Comparison of ENCODE assay signal across 1 cellular context in the genomic region with DNA sequence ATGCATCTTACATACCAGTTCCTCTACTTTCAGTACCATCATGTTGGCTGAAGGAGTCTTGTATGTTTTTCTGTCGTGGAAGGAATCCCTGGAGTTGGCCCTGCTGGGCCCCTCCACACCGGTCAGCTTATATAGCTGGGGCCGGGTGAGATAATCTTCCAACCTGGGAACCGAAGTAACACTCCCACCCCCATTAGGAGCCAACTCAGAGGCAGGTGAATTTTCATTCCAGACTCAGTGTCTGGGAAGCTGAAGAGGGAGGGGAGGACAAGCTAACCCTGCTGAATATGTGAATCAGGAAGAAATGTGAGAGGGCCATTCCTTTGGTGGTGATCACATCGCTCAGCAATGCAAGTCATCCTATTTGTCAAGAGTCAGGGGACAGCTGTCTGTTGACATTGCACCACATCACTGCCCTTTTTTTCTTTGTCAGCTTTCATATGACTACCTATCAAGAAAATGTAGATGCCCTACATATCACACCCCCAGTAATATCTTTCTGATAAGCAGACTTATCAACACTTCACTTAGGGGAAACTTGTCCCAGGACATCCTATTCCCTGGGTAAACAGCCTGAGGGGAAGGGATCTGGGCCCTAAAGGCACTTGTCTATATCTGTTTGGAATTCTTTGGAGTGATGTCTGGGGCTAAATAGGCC.
TF ChIP-seq lines count a peak whose summit lies in the region.

A gene (minus strand): TSS at position 102 of the 658 bp plus-strand sequence. CDS start 60 bp downstream, at position 42.

TF ChIP-seq in HEK293, 187 proteins besides CTCF, POLR2A, EP300 and RAD21 (continued from another document):
- TF ChIP-seq, protein P1, sequence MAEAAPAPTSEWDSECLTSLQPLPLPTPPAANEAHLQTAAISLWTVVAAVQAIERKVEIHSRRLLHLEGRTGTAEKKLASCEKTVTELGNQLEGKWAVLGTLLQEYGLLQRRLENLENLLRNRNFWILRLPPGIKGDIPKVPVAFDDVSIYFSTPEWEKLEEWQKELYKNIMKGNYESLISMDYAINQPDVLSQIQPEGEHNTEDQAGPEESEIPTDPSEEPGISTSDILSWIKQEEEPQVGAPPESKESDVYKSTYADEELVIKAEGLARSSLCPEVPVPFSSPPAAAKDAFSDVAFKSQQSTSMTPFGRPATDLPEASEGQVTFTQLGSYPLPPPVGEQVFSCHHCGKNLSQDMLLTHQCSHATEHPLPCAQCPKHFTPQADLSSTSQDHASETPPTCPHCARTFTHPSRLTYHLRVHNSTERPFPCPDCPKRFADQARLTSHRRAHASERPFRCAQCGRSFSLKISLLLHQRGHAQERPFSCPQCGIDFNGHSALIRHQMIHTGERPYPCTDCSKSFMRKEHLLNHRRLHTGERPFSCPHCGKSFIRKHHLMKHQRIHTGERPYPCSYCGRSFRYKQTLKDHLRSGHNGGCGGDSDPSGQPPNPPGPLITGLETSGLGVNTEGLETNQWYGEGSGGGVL (tag by site-specific recombination; IDR thresholded peaks at IDR 0.05): no peak
- TF ChIP-seq KLF10 (tag by site-specific recombination; IDR thresholded peaks at IDR 0.05): 0 out of 2 replicates have a peak, but pooled peaks have one; percentile 41
- peak; percentile 51; the same call in 1 of the 2 replicates for TF ChIP-seq ZXDB (tag by site-specific recombination; IDR thresholded peaks at IDR 0.05)
- peak; percentile 52 for TF ChIP-seq SP7 (tag by site-specific recombination; IDR thresholded peaks at IDR 0.05)
- TF ChIP-seq, protein P2, sequence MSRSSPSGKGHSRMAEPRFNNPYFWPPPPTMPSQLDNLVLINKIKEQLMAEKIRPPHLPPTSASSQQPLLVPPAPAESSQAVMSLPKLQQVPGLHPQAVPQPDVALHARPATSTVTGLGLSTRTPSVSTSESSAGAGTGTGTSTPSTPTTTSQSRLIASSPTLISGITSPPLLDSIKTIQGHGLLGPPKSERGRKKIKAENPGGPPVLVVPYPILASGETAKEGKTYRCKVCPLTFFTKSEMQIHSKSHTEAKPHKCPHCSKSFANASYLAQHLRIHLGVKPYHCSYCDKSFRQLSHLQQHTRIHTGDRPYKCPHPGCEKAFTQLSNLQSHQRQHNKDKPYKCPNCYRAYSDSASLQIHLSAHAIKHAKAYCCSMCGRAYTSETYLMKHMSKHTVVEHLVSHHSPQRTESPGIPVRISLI (tag by site-specific recombination; IDR thresholded peaks at IDR 0.05): peak; percentile 84
- peak; percentile 64; the same call in 1 of the 2 replicates for TF ChIP-seq KLF8 (tag by site-specific recombination; IDR thresholded peaks at IDR 0.05)
- TF ChIP-seq ZBTB1 (tag by site-specific recombination; IDR thresholded peaks at IDR 0.05): no peak
- TF ChIP-seq ZFP37 (tag by site-specific recombination; IDR thresholded peaks at IDR 0.05): peak; percentile 71; the same call in 1 of the 2 replicates
- no peak for TF ChIP-seq ZNF76 (tag by site-specific recombination; IDR thresholded peaks at IDR 0.05; ENCODE audit: borderline replicate concordance, low read depth)
- TF ChIP-seq SP3 (tag by site-specific recombination; IDR thresholded peaks at IDR 0.05): peak; percentile 42; the same call in 1 of the 2 replicates
- TF ChIP-seq, protein P3, sequence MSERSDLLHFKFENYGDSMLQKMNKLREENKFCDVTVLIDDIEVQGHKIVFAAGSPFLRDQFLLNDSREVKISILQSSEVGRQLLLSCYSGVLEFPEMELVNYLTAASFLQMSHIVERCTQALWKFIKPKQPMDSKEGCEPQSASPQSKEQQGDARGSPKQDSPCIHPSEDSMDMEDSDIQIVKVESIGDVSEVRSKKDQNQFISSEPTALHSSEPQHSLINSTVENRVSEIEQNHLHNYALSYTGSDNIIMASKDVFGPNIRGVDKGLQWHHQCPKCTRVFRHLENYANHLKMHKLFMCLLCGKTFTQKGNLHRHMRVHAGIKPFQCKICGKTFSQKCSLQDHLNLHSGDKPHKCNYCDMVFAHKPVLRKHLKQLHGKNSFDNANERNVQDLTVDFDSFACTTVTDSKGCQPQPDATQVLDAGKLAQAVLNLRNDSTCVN (tag by site-specific recombination; optimal IDR thresholded peaks at IDR 0.05): no peak
- peak; percentile 66; the same call in 1 of the 2 replicates for TF ChIP-seq PRDM1 (tag by site-specific recombination; IDR thresholded peaks at IDR 0.05)
- TF ChIP-seq, protein P4, sequence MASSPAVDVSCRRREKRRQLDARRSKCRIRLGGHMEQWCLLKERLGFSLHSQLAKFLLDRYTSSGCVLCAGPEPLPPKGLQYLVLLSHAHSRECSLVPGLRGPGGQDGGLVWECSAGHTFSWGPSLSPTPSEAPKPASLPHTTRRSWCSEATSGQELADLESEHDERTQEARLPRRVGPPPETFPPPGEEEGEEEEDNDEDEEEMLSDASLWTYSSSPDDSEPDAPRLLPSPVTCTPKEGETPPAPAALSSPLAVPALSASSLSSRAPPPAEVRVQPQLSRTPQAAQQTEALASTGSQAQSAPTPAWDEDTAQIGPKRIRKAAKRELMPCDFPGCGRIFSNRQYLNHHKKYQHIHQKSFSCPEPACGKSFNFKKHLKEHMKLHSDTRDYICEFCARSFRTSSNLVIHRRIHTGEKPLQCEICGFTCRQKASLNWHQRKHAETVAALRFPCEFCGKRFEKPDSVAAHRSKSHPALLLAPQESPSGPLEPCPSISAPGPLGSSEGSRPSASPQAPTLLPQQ (tag by site-specific recombination; IDR thresholded peaks at IDR 0.05): peak; percentile 56
- peak; percentile 33; the same call in 1 of the 2 replicates for TF ChIP-seq ZBTB17 (tag by site-specific recombination; IDR thresholded peaks at IDR 0.05)
- no peak for TF ChIP-seq HOXD13 (CRISPR knock-in tag; IDR thresholded peaks at IDR 0.05; ENCODE audit: borderline replicate concordance)
- TF ChIP-seq, protein P5, sequence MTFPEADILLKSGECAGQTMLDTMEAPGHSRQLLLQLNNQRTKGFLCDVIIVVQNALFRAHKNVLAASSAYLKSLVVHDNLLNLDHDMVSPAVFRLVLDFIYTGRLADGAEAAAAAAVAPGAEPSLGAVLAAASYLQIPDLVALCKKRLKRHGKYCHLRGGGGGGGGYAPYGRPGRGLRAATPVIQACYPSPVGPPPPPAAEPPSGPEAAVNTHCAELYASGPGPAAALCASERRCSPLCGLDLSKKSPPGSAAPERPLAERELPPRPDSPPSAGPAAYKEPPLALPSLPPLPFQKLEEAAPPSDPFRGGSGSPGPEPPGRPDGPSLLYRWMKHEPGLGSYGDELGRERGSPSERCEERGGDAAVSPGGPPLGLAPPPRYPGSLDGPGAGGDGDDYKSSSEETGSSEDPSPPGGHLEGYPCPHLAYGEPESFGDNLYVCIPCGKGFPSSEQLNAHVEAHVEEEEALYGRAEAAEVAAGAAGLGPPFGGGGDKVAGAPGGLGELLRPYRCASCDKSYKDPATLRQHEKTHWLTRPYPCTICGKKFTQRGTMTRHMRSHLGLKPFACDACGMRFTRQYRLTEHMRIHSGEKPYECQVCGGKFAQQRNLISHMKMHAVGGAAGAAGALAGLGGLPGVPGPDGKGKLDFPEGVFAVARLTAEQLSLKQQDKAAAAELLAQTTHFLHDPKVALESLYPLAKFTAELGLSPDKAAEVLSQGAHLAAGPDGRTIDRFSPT (tag by site-specific recombination; IDR thresholded peaks at IDR 0.05): peak; percentile 85
- TF ChIP-seq WT1 (tag by site-specific recombination; IDR thresholded peaks at IDR 0.05): peak; percentile 49; the same call in 1 of the 2 replicates
- TF ChIP-seq, protein P6, sequence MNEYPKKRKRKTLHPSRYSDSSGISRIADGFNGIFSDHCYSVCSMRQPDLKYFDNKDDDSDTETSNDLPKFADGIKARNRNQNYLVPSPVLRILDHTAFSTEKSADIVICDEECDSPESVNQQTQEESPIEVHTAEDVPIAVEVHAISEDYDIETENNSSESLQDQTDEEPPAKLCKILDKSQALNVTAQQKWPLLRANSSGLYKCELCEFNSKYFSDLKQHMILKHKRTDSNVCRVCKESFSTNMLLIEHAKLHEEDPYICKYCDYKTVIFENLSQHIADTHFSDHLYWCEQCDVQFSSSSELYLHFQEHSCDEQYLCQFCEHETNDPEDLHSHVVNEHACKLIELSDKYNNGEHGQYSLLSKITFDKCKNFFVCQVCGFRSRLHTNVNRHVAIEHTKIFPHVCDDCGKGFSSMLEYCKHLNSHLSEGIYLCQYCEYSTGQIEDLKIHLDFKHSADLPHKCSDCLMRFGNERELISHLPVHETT (tag by site-specific recombination; IDR thresholded peaks at IDR 0.05): peak; percentile 35; the same call in 1 of the 2 replicates
- TF ChIP-seq ZNF335 (tag by site-specific recombination; conservative IDR thresholded peaks at IDR 0.05): peak; percentile 28; the same call in 1 of the 2 replicates
- TF ChIP-seq TRIM28 (IDR thresholded peaks at IDR 0.05; ENCODE audit: borderline replicate concordance, low read length): peak; percentile 44; the same call in 1 of the 2 replicates
- peak; percentile 70 for TF ChIP-seq ZNF600 (tag by site-specific recombination; IDR thresholded peaks at IDR 0.05)
- no peak for TF ChIP-seq HOXC10 (CRISPR knock-in tag; IDR thresholded peaks at IDR 0.05)
- TF ChIP-seq ZNF768 (tag by site-specific recombination; IDR thresholded peaks at IDR 0.05): no peak
TF ChIP-seq in HEK293: peak in this region for 24.
